Comparison of ENCODE assay signal across 20 cellular contexts in the genomic region with DNA sequence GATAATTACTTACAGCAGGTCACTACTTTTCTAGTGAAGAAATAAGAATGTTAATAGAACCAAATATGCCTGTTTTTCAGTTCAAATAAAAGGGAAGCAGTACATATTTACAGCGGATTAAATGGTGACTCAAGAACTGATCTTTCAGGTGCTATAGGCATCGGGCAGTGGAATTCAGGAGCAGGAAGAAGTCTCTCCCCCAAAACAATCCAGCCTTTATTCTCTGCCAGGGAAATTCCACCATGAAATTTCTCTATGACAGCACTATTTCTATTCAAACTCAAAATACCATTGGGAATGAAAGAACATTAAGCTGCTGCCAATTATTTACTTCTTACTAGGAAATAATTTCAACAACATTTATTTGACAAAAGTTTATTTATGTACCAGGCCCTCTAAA.
DNase-seq lines count a peak whose midpoint lies in the region; ATAC-seq and TF ChIP-seq lines count a peak whose summit lies in the region.
"Had no signal": no experiment of that assay in that cellular context is flagged by ENCODE, and none has a peak within 500 bp of the region (broad histone marks: within the 10 kb centered on the region; RNA-seq: fewer than 3 reads in every experiment).

No MANE protein-coding gene starts in this region.

- intact Hi-C loops in spleen (cut with DNase I; ENCODE audit: low total_unique reads): no loop called here

- no peak for TF ChIP-seq POLR2A in spleen (IDR thresholded peaks at IDR 0.05)

- H3K36me3 ChIP-seq in spleen: no peaks in the 10 kb centered on the region
- H3K36me3 ChIP-seq: BLaER1 had no signal

- no peak for TF ChIP-seq CTCF in foreskin keratinocyte (conservative IDR thresholded peaks at IDR 0.05)
- TF ChIP-seq CTCF in spleen (IDR thresholded peaks at IDR 0.05 in 8 of 11, conservative IDR thresholded peaks at IDR 0.05 in 3 of 11): no peak

- H3K27me3 ChIP-seq in foreskin keratinocyte (no peaks in the 10 kb centered on the region), spleen (replicated peaks in 1 of 7) (no peaks in the 10 kb centered on the region)
- H3K27me3 ChIP-seq: BLaER1 had no signal

- peak; percentile 48 for ATAC-seq in foreskin keratinocyte
- ATAC-seq: HCT116, PC-3 had no signal

- no peaks in the 10 kb centered on the region for H3K9me3 ChIP-seq in spleen
- H3K9me3 ChIP-seq: Caco-2, SK-N-SH had no signal

- H3K27ac ChIP-seq in foreskin keratinocyte (peak overlapping the region; percentile 64), spleen (no peak overlapping the region)
- H3K27ac ChIP-seq: BLaER1 had no signal

- 79 to 85% (median 82%) methylated on average over 2 of the region's 2 CpGs for WGBS in spleen, 5 donors

- H3K4me1 ChIP-seq in foreskin keratinocyte (peaks cover 28% of the 10 kb centered on the region), spleen (no peaks in the 10 kb centered on the region)
- H3K4me1 ChIP-seq: BLaER1, Caco-2 had no signal

- DNase-seq in NCI-H1048 (lab: John Stamatoyannopoulos, UW): peak; percentile 70
- peak; percentile 44 for DNase-seq in SW480 (ENCODE audit: low spot score)
- DNase-seq in foreskin keratinocyte: peak in 1 of 2 donors; percentile 44
- peak; percentile 30 for DNase-seq in pons (ENCODE audit: low spot score)
- DNase-seq in spleen: no peak
- no peak for DNase-seq in HuH-7.5 (ENCODE audit: low spot score)
- DNase-seq in NOMO-1 (lab: John Stamatoyannopoulos, UW; ENCODE audit: unreplicated experiment in 2 of 2): no peak
- DNase-seq: ACHN; Caco-2; CD4-positive, alpha-beta T cell; KG1; NCI-H2029 treated with DMSO at 0.1 percent for 48 hours; NCI-H226; NCI-H510A treated with DMSO at 0.1 percent for 48 hours; PC-3; RPMI8226; SHP77; SK-N-SH had no signal

- H3K4me3 ChIP-seq in spleen: no peak overlapping the region
- H3K4me3 ChIP-seq: BLaER1 had no signal

Comparison
In these comparisons a context has a peak if more than half of its experiments do, and no peak if none do; other contexts are left out.
1. DNase-seq: peak in NCI-H1048 (single experiment), SW480 (single experiment) and pons (single experiment); none in spleen (single experiment), HuH-7.5 (single experiment) and NOMO-1 (0 of 2).